Comparison of ENCODE assay signal across 23 cellular contexts in the genomic region with DNA sequence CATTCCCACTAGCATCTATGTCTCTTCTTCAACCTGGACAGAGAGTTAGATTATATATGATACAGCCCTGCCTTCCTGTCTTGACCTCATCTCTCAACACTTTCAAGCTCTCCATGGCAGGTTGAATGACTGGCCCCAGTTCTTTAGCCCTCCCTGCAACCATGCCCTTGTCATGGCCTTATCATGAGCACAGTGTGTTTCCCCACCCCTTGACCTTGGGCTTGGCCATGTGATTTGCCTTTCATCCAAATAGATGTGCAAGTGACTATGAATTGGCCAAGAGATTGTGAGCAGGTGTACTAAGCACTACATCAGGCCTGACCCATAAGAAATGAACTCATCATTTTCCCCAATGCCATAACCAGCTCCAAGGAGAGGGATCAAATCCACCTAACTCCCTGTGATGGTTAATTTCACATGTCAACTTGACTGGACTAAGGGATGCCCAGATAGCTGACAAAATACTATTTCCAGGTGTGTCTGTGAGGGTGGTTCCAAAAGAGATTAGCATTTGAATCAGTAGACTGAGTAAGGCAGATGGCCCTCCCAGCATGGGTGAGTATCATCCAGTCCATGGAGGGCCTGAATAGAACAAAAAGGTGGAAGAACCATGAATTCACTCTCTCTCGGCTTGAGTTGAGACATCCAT.
"Had no signal": no experiment of that assay in that cellular context is flagged by ENCODE, and none has a peak within 500 bp of the region (broad histone marks: within the 10 kb centered on the region; RNA-seq: fewer than 3 reads in every experiment).

No MANE protein-coding gene starts in this region.

- H3K4me1 ChIP-seq: SJCRH30 had no signal

- H3K4me3 ChIP-seq: SJCRH30 had no signal

- H3K36me3 ChIP-seq: SJCRH30 had no signal

- H3K27ac ChIP-seq: RWPE1, SJCRH30 had no signal

- DNase-seq: IMR-90, Kasumi-1, KG1, MM.1S, NCI-H1092 treated with DMSO at 0.1 percent for 48 hours, NCI-H1436, NCI-H187, NCI-H2029, NCI-H2081 treated with DMSO at 0.1 percent for 48 hours, NCI-H2171, NCI-H226, NCI-H446, NCI-H510A, NCI-H524 treated with DMSO at 0.1 percent for 48 hours, NCI-H69, NCI-H774, PC-3, SHP77 treated with DMSO at 0.1 percent for 48 hours, SJCRH30 had no signal

- H3K9me3 ChIP-seq: SJCRH30 had no signal

- ATAC-seq: HepG2, Panc1, PC-3, SK-N-SH treated with all-trans-retinoic acid at 6 μM for 48 hours had no signal

- FAIRE-seq: HepG2 had no signal
